20 cellular contexts compared by ENCODE assay signal in genomic region chr7:47394751-47395252, GRCh38.
"Had no signal": no experiment of that assay in that cellular context is flagged by ENCODE, and none has a peak within 500 bp of the region (broad histone marks: within the 10 kb centered on the region; RNA-seq: fewer than 3 reads in every experiment).

No MANE protein-coding gene starts in this region.

- H3K4me3 ChIP-seq: body of pancreas, cardiac muscle cell, hepatocyte, left ventricle myocardium inferior had no signal

- H3K27ac Mint-ChIP-seq: activated CD4-positive, alpha-beta T cell treated with anti-CD3 and anti-CD28 coated beads, Interleukin-2, amount 10 ng/mL, durations not matched to agents 7 days and 5 days; activated CD8-positive, alpha-beta T cell treated with anti-CD3 and anti-CD28 coated beads, Interleukin-2, amount 10 ng/mL, durations not matched to agents 7 days and 5 days; activated naive CD4-positive, alpha-beta T cell treated with anti-CD3 and anti-CD28 coated beads, Interleukin-2, amount 50 U/mL, for 24 hours; immature natural killer cell had no signal

- DNase-seq: activated CD4-positive, alpha-beta T cell treated with anti-CD3 and anti-CD28 coated beads, Interleukin-2, amount 10 ng/mL, durations not matched to agents 7 days and 5 days; activated CD4-positive, CD25-positive, alpha-beta regulatory T cell treated with anti-CD3 and anti-CD28 coated beads, Interleukin-2, amount 50 U/mL, for 72 hours; activated CD8-positive, alpha-beta T cell treated with anti-CD3 and anti-CD28 coated beads, Interleukin-2, amount 10 ng/mL, durations not matched to agents 7 days and 5 days; activated gamma-delta T cell treated with Interleukin-2 at 50 U/mL for 16 hours; anterior cingulate cortex; effector memory CD4-positive, alpha-beta T cell; foreskin melanocyte; glutamatergic neuron; immature natural killer cell; left ventricle myocardium inferior; mammary epithelial cell; occipital lobe; stimulated activated CD4-positive, alpha-beta T cell treated with anti-CD3 and anti-CD28 coated beads, Interleukin-2, amount 100 ng/mL, for 48 hours; stimulated activated naive CD4-positive, alpha-beta T cell treated with Interleukin-2 at 50 U/mL for 16 hours had no signal

- H3K27me3 Mint-ChIP-seq: activated CD4-positive, alpha-beta T cell treated with anti-CD3 and anti-CD28 coated beads, Interleukin-2, amount 10 ng/mL, durations not matched to agents 7 days and 5 days had no signal

- H3K36me3 Mint-ChIP-seq: activated naive CD4-positive, alpha-beta T cell treated with anti-CD3 and anti-CD28 coated beads, Interleukin-2, amount 50 U/mL, for 24 hours; immature natural killer cell had no signal

- H3K9me3 ChIP-seq: body of pancreas, left ventricle myocardium inferior had no signal

- H3K9me3 Mint-ChIP-seq: activated CD4-positive, alpha-beta T cell treated with anti-CD3 and anti-CD28 coated beads, Interleukin-2, amount 10 ng/mL, durations not matched to agents 7 days and 5 days; activated naive CD4-positive, alpha-beta T cell treated with anti-CD3 and anti-CD28 coated beads, Interleukin-2, amount 50 U/mL, for 24 hours; immature natural killer cell; neural crest cell had no signal

- H3K4me3 Mint-ChIP-seq: activated CD4-positive, alpha-beta T cell treated with anti-CD3 and anti-CD28 coated beads, Interleukin-2, amount 10 ng/mL, durations not matched to agents 7 days and 5 days; activated CD8-positive, alpha-beta T cell treated with anti-CD3 and anti-CD28 coated beads, Interleukin-2, amount 10 ng/mL, durations not matched to agents 7 days and 5 days; activated naive CD4-positive, alpha-beta T cell treated with anti-CD3 and anti-CD28 coated beads, Interleukin-2, amount 50 U/mL, for 24 hours; immature natural killer cell; neural crest cell had no signal

- H3K36me3 ChIP-seq: cardiac muscle cell had no signal

- H3K27ac ChIP-seq: body of pancreas, cardiac muscle cell, hepatocyte, left ventricle myocardium inferior, VCaP had no signal

- H3K4me1 Mint-ChIP-seq: activated CD4-positive, alpha-beta T cell treated with anti-CD3 and anti-CD28 coated beads, Interleukin-2, amount 10 ng/mL, durations not matched to agents 7 days and 5 days; activated naive CD4-positive, alpha-beta T cell treated with anti-CD3 and anti-CD28 coated beads, Interleukin-2, amount 50 U/mL, for 24 hours; immature natural killer cell; neural crest cell had no signal

- H3K27me3 ChIP-seq: body of pancreas, cardiac muscle cell, hepatocyte had no signal
